In the genomic region with DNA sequence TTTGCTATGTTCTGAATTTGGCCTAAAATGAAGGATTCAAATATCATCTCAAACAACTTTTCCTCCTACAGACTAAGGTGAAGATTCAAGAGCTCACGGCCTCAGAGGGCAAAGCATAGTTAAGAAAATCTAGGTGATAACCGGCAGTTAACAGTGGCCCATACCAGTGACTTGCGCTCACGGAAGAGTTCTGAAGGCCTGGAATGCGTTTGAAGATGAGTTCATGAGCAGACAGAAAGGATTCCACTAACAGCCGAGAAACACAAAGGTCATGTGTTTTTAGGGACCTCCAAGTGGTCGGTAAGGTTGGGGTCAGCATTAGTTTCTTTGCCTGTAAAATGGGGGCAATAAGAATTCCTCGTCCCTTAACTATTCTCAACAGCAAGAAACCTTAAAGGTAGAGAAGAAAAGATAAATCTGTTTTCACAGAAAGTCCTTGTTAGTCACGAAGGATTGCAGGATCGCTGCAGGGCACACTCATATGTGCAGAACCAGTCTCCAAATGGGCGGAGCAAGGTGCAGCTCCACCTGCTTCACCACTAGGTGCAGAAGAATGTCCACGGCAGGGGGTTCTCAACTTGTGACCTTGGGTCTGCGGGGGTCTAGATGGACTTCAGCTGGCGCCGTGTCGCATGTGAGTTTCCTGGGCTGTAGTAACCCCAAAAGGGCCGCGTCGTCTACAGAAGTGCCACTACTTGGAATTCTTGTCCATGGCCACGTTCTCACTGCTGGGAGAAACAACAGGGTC, we compare ENCODE assay signal across 8 cellular contexts. TPM values are rescaled to one million over a fixed set of nuclear protein-coding genes. Genes with fewer than 3 reads are reported as not detected.
DNase-seq lines count a peak whose midpoint lies in the region; FAIRE-seq and TF ChIP-seq lines count a peak whose summit lies in the region.

No MANE protein-coding gene starts in this region.

- H2AFZ ChIP-seq in OCI-LY3 (ENCODE audit: low read depth, low read length) (peak overlapping the region; percentile 95), hepatocyte (peak overlapping the region; percentile 86)

- H3K27ac ChIP-seq in OCI-LY3 (ENCODE audit: low read length), result peak overlapping the region; percentile 35; the same call in 1 of the 2 replicates
- H3K27ac ChIP-seq in hepatocyte, result peak overlapping the region; percentile 87

- H3K9me3 ChIP-seq in OCI-LY3 (ENCODE audit: insufficient read depth, low read length) (peaks cover 14% of the 10 kb centered on the region; the same call in 1 of the 2 replicates), hepatocyte (ENCODE audit: low read depth) (peaks cover 4% of the 10 kb centered on the region)

- H3K4me1 Mint-ChIP-seq in HFFc6 (ENCODE audit: low read depth), result peaks cover 36% of the 10 kb centered on the region

- peaks cover 52% of the 10 kb centered on the region for H3K79me2 ChIP-seq in OCI-LY3 (ENCODE audit: low read length)
- H3K79me2 ChIP-seq in hepatocyte, result peaks cover 55% of the 10 kb centered on the region

- H3K27me3 Mint-ChIP-seq in HFFc6 (ENCODE audit: insufficient read depth), result 0 out of 2 replicates have a peak, but pooled peaks cover 3% of the 10 kb centered on the region

- H3K4me3 ChIP-seq in GM12875 (ENCODE audit: low read depth, low read length), result peak overlapping the region; percentile 56
- peak overlapping the region; percentile 95 for H3K4me3 ChIP-seq in OCI-LY3 (ENCODE audit: low read length)
- peak overlapping the region; percentile 72 for H3K4me3 ChIP-seq in hepatocyte

- H3K9me3 Mint-ChIP-seq in HFFc6, result no peaks in the 10 kb centered on the region

- 47% methylated on average over 20 of the region's 20 CpGs for WGBS in hepatocyte (ENCODE audit: low lambda C conversion rate, missing lambda C conversion rate)

- H3K4me3 Mint-ChIP-seq in HFFc6, result peak overlapping the region; percentile 95

- H3K27me3 ChIP-seq in OCI-LY3 (ENCODE audit: low read depth, low read length) (no peaks in the 10 kb centered on the region), hepatocyte (no peaks in the 10 kb centered on the region)

- TF ChIP-seq CTCF in GM12875 (IDR thresholded peaks at IDR 0.05; ENCODE audit: borderline replicate concordance, insufficient read depth, low read depth, low read length) (peak; percentile 47), HFFc6 (IDR thresholded peaks at IDR 0.05) (no peak; the same call in 1 of the 2 replicates), OCI-LY3 (IDR thresholded peaks at IDR 0.05; ENCODE audit: low read depth, low read length) (peak; percentile 26; the same call in 1 of the 2 replicates), hepatocyte (IDR thresholded peaks at IDR 0.05; ENCODE audit: poor library complexity) (no peak), D721Med (IDR thresholded peaks at IDR 0.05; ENCODE audit: insufficient read depth, missing control alignments) (no peak)

- H3K4me1 ChIP-seq in OCI-LY3 (ENCODE audit: low read length) (peaks cover 13% of the 10 kb centered on the region), hepatocyte (ENCODE audit: insufficient read depth) (peaks cover 6% of the 10 kb centered on the region)

- no peak for FAIRE-seq in D721Med (lab: Jason Lieb, UNC)

- H3K36me3 Mint-ChIP-seq in HFFc6 (ENCODE audit: low read depth), result peaks cover 13% of the 10 kb centered on the region

- DNase-seq in HFFc6 (no peak), hepatocyte (ENCODE audit: low spot score) (peak; percentile 64), D721Med (ENCODE audit: insufficient read length, low spot score) (no peak), SKM-1 treated with dmso at 0.1 percent for 144 hours (lab: John Stamatoyannopoulos, UW; ENCODE audit: unreplicated experiment) (no peak)
- peak; percentile 69 for DNase-seq in activated naive CD4-positive, alpha-beta T cell treated with anti-CD3 and anti-CD28 coated beads, Interleukin-2, amount 50 U/mL, for 16 hours
- peak; percentile 47 for DNase-seq in stimulated activated CD4-positive, alpha-beta T cell treated with anti-CD3 and anti-CD28 coated beads, Interleukin-12 subunit alpha, Interleukin-12 subunit beta, amount 100 ng/mL, for 4 hours

- H3K36me3 ChIP-seq in OCI-LY3 (replicated peaks; ENCODE audit: low read depth, low read length) (peaks cover 15% of the 10 kb centered on the region), hepatocyte (replicated peaks; ENCODE audit: insufficient read depth, low read depth) (no peaks in the 10 kb centered on the region)

- peak overlapping the region; percentile 89 for H3K27ac Mint-ChIP-seq in HFFc6

- 0 out of 2 replicates have a peak, but pooled peaks cover 4% of the 10 kb centered on the region for H4K20me1 ChIP-seq in OCI-LY3 (ENCODE audit: insufficient read depth, low read length)
- no peaks in the 10 kb centered on the region for H4K20me1 ChIP-seq in hepatocyte (ENCODE audit: insufficient read depth, poor library complexity, severe bottlenecking)

- H3K4me2 ChIP-seq in OCI-LY3 (ENCODE audit: low read length) (peak overlapping the region; percentile 92), hepatocyte (peak overlapping the region; percentile 91)

- peak overlapping the region; percentile 73 for H3K9ac ChIP-seq in OCI-LY3 (ENCODE audit: low read length)

- H3K9me2 ChIP-seq in hepatocyte (replicated peaks; ENCODE audit: insufficient read depth), result no peaks in the 10 kb centered on the region

RNA-seq across cellular contexts. Expression of a gene that starts 0.7 kb away (rescaled TPM):
- total RNA-seq in HFFc6 (2021; fragmentation: NEBNext Ultra II Directional; extraction: Animal tissue kit (Norgen Biotek cat#: 25700)), result 10 to 100 TPM; 10.1 to 12.2 (median 10.8) TPM
- 7.0 and 7.7 TPM in 2 replicates for total RNA-seq in hepatocyte
- polyA plus RNA-seq in hepatocyte, result 14.8 and 17.6 TPM in 2 replicates

Comparison
In these comparisons a context has a peak if more than half of its experiments do, and no peak if none do; other contexts are left out.
1. CTCF ChIP-seq: peak in GM12875 (single experiment) and OCI-LY3 (single experiment); none in HFFc6 (single experiment), hepatocyte (single experiment) and D721Med (single experiment).
2. DNase-seq: peak in activated naive CD4-positive, alpha-beta T cell treated with anti-CD3 and anti-CD28 coated beads, Interleukin-2, amount 50 U/mL, for 16 hours (single experiment), hepatocyte (single experiment) and stimulated activated CD4-positive, alpha-beta T cell treated with anti-CD3 and anti-CD28 coated beads, Interleukin-12 subunit alpha, Interleukin-12 subunit beta, amount 100 ng/mL, for 4 hours (single experiment); none in HFFc6 (single experiment), D721Med (single experiment) and SKM-1 treated with dmso at 0.1 percent for 144 hours (single experiment).
3. Peak in every context shown above with its lines, with median percentiles within 50 percentile points of each other: H3K4me3 ChIP-seq.